In genomic region chr19:14556662-14557188, GRCh38 we compare ENCODE assay signal across 8 cellular contexts. TPM values are rescaled to one million over a fixed set of nuclear protein-coding genes. Genes with fewer than 3 reads are reported as not detected.
DNase-seq lines count a peak whose midpoint lies in the region; ATAC-seq and TF ChIP-seq lines count a peak whose summit lies in the region.

No MANE protein-coding gene starts in this region.

- no peaks in the 10 kb centered on the region for H3K9me3 Mint-ChIP-seq in activated naive CD4-positive, alpha-beta T cell treated with anti-CD3 and anti-CD28 coated beads, Interleukin-2, amount 10 ng/mL, durations not matched to agents 7 days and 5 days

- H3K27ac Mint-ChIP-seq in activated naive CD4-positive, alpha-beta T cell treated with anti-CD3 and anti-CD28 coated beads, Interleukin-2, amount 10 ng/mL, durations not matched to agents 7 days and 5 days: no peak overlapping the region

- DNase-seq in GM10248 (ENCODE audit: extremely low spot score) (peak; percentile 91), HT1080 (ENCODE audit: low read depth) (peak; percentile 71), SK-MEL-5 (ENCODE audit: low read depth, low spot score) (peak; percentile 68), globus pallidus (ENCODE audit: low spot score) (peak; percentile 89), ovary (peak; percentile 41 to 76 (median 65)), testis (peak; percentile 72)
- peak; percentile 76 for DNase-seq in activated naive CD4-positive, alpha-beta T cell treated with anti-CD3 and anti-CD28 coated beads, Interleukin-2, amount 10 ng/mL, durations not matched to agents 7 days and 5 days

- no peak overlapping the region for H3K4me3 ChIP-seq in ovary
- no peak overlapping the region for H3K4me3 ChIP-seq in testis

- H3K36me3 ChIP-seq in ovary (no peaks in the 10 kb centered on the region), testis (ENCODE audit: low read depth, missing control alignments) (no peaks in the 10 kb centered on the region)

- in situ Hi-C loops in SK-MEL-5 (cut with HindIII; ENCODE audit: low pct_unique_long_range_greater_than_20kb, low sequenced_read_pairs): no loop called here

- H3K36me3 Mint-ChIP-seq in activated naive CD4-positive, alpha-beta T cell treated with anti-CD3 and anti-CD28 coated beads, Interleukin-2, amount 10 ng/mL, durations not matched to agents 7 days and 5 days: peaks cover 5% of the 10 kb centered on the region

- H3K4me3 Mint-ChIP-seq in activated naive CD4-positive, alpha-beta T cell treated with anti-CD3 and anti-CD28 coated beads, Interleukin-2, amount 10 ng/mL, durations not matched to agents 7 days and 5 days: no peak overlapping the region

- intact Hi-C loops in ovary (cut with DNase I) (no loop called here), testis (cut with DNase I; ENCODE audit: low total_unique reads) (no loop called here)

- WGBS in ovary, 3 donors: 10 to 13% (median 13%) methylated on average over 18 of the region's 18 CpGs
- WGBS in testis, 2 donors: 30 to 76% methylated on average over 3 to 18 of the region's 18 CpGs

- no peak for ATAC-seq in GM18520 (IDR thresholded peaks at IDR 0.05; ENCODE audit: unreplicated experiment)

- POLR2A ChIA-PET in GM10248 (lab: Yijun Ruan, JAX): no interaction called here

- no peaks in the 10 kb centered on the region for H3K27me3 ChIP-seq in ovary
- no peaks in the 10 kb centered on the region for H3K27me3 ChIP-seq in testis

- TF ChIP-seq POLR2A in ovary (IDR thresholded peaks at IDR 0.05) (no peak), testis (IDR thresholded peaks at IDR 0.05) (no peak)

- CTCF ChIA-PET in GM10248 (lab: Yijun Ruan, JAX): interaction anchor here (0.6 to 6.5 kb wide), 31 partner anchors 10 to 230 kb away, joined by 3 to 73 read pairs (median 4); partner anchors contain the start of genes DNAJB1, NDUFB7, TECR and ZNF333
- CTCF ChIA-PET in activated naive CD4-positive, alpha-beta T cell treated with anti-CD3 and anti-CD28 coated beads, Interleukin-2, amount 10 ng/mL, durations not matched to agents 7 days and 5 days (lab: Charles Lee): interaction anchor here (0.7 to 4.9 kb wide), 16 partner anchors 8 to 1234 kb away, joined by 3 to 30 read pairs (median 7); partner anchors contain the start of gene NDUFB7

- H3K27ac ChIP-seq in ovary: no peak overlapping the region
- no peak overlapping the region for H3K27ac ChIP-seq in testis

- TF ChIP-seq CTCF in GM10248 (IDR thresholded peaks at IDR 0.05; ENCODE audit: control extremely low read depth, extremely low read depth, low read depth, missing control alignments): peak; percentile 91
- peak; percentile 65 to 82 (median 65) for TF ChIP-seq CTCF in ovary (IDR thresholded peaks at IDR 0.05)
- peak; percentile 62 to 92 (median 78) for TF ChIP-seq CTCF in testis (IDR thresholded peaks at IDR 0.05)

- no peak for TF ChIP-seq EP300 in ovary (IDR thresholded peaks at IDR 0.05)

- peaks cover 4% of the 10 kb centered on the region for H3K4me1 ChIP-seq in ovary (ENCODE audit: insufficient read depth)
- peaks cover 37% of the 10 kb centered on the region for H3K4me1 ChIP-seq in testis

- no peaks in the 10 kb centered on the region for H3K27me3 Mint-ChIP-seq in activated naive CD4-positive, alpha-beta T cell treated with anti-CD3 and anti-CD28 coated beads, Interleukin-2, amount 10 ng/mL, durations not matched to agents 7 days and 5 days

- H3K9me3 ChIP-seq in ovary (no peaks in the 10 kb centered on the region), testis (no peaks in the 10 kb centered on the region)

- H3K4me1 Mint-ChIP-seq in activated naive CD4-positive, alpha-beta T cell treated with anti-CD3 and anti-CD28 coated beads, Interleukin-2, amount 10 ng/mL, durations not matched to agents 7 days and 5 days: peaks cover 26% of the 10 kb centered on the region

RNA-seq across cellular contexts. Expression of gene NDUFB7, which starts 15.1 kb away (rescaled TPM):
- 284 and 475 TPM in 2 replicates for total RNA-seq in HT1080 (2014; rRNA removed; shearing (Covaris generic))
- 255 and 328 TPM in 2 replicates for polyA plus RNA-seq in HT1080 (2015; cell fraction: cytosol; rRNA removed)
- 101 and 106 TPM in 2 replicates for polyA plus RNA-seq in HT1080 (2015; cell fraction: nucleus; rRNA removed)
- total RNA-seq in SK-MEL-5 (2014; rRNA removed; shearing (Covaris generic)): 190 and 221 TPM in 2 replicates
- 236 and 402 TPM in 2 replicates for polyA plus RNA-seq in SK-MEL-5 (2015; cell fraction: cytosol; rRNA removed)
- 18.4 and 29.2 TPM in 2 replicates for polyA plus RNA-seq in SK-MEL-5 (2015; cell fraction: nucleus; rRNA removed)
- 100 to 1,000 TPM in 6 of 7 donors, 10 to 100 TPM in 1; 86.9 to 429 (median 143) TPM for total RNA-seq in ovary
- polyA plus RNA-seq in ovary: 100 to 1,000 TPM in 1 of 2 donors, not detected in 1; 317 TPM
- 100 to 1,000 TPM; 389 to 493 TPM for total RNA-seq in testis
- 259 TPM for polyA plus RNA-seq in testis (ENCODE audit: insufficient read depth, low read depth, low replicate concordance)

RNA-seq across cellular contexts. Expression of gene CLEC17A, which starts 26.2 kb away (rescaled TPM):
- total RNA-seq in HT1080 (2014; rRNA removed; shearing (Covaris generic)): not detected in 2 replicates
- not detected in 2 replicates for polyA plus RNA-seq in HT1080 (2015; cell fraction: cytosol; rRNA removed)
- not detected in 2 replicates for polyA plus RNA-seq in HT1080 (2015; cell fraction: nucleus; rRNA removed)
- 0.26 TPM in 1 of 2 replicates, not detected in the other for total RNA-seq in SK-MEL-5 (2014; rRNA removed; shearing (Covaris generic))
- polyA plus RNA-seq in SK-MEL-5 (2015; cell fraction: cytosol; rRNA removed): 0.25 and 0.37 TPM in 2 replicates
- polyA plus RNA-seq in SK-MEL-5 (2015; cell fraction: nucleus; rRNA removed): 0.24 TPM in 1 of 2 replicates, not detected in the other
- total RNA-seq in ovary: under 1 TPM in 2 of 7 donors, not detected in 5; 0.20 TPM
- under 1 TPM in 1 of 2 donors, not detected in 1; 0.12 TPM for polyA plus RNA-seq in ovary
- 1 to 10 TPM in 1 of 2 donors, under 1 TPM in 1; 0.56 to 1.3 TPM for total RNA-seq in testis
- polyA plus RNA-seq in testis (ENCODE audit: insufficient read depth, low read depth, low replicate concordance): 1.4 TPM

RNA-seq across cellular contexts. Expression of gene TECR, which starts 27.3 kb away (rescaled TPM):
- total RNA-seq in HT1080 (2014; rRNA removed; shearing (Covaris generic)): 97.1 and 144 TPM in 2 replicates
- polyA plus RNA-seq in HT1080 (2015; cell fraction: cytosol; rRNA removed): 137 and 155 TPM in 2 replicates
- polyA plus RNA-seq in HT1080 (2015; cell fraction: nucleus; rRNA removed): 170 and 179 TPM in 2 replicates
- total RNA-seq in SK-MEL-5 (2014; rRNA removed; shearing (Covaris generic)): 62.8 and 90.9 TPM in 2 replicates
- 193 and 205 TPM in 2 replicates for polyA plus RNA-seq in SK-MEL-5 (2015; cell fraction: cytosol; rRNA removed)
- 131 and 158 TPM in 2 replicates for polyA plus RNA-seq in SK-MEL-5 (2015; cell fraction: nucleus; rRNA removed)
- total RNA-seq in ovary (100 to 1,000 TPM in 2 of 7 donors, 10 to 100 TPM in 5; 22.3 to 115 (median 78.2) TPM), testis (100 to 1,000 TPM; 164 to 192 TPM)
- polyA plus RNA-seq in ovary (10 to 100 TPM; 92.4 to 97.4 TPM), testis (ENCODE audit: insufficient read depth, low read depth, low replicate concordance) (418 TPM)

RNA-seq across cellular contexts. Expression of gene DNAJB1, which starts 38.5 kb away (rescaled TPM):
- 105 and 126 TPM in 2 replicates for total RNA-seq in HT1080 (2014; rRNA removed; shearing (Covaris generic))
- 101 and 113 TPM in 2 replicates for polyA plus RNA-seq in HT1080 (2015; cell fraction: cytosol; rRNA removed)
- 74.4 and 77.8 TPM in 2 replicates for polyA plus RNA-seq in HT1080 (2015; cell fraction: nucleus; rRNA removed)
- total RNA-seq in SK-MEL-5 (2014; rRNA removed; shearing (Covaris generic)): 96.8 and 105 TPM in 2 replicates
- polyA plus RNA-seq in SK-MEL-5 (2015; cell fraction: cytosol; rRNA removed): 124 and 131 TPM in 2 replicates
- polyA plus RNA-seq in SK-MEL-5 (2015; cell fraction: nucleus; rRNA removed): 30.4 and 32.4 TPM in 2 replicates
- total RNA-seq in ovary (100 to 1,000 TPM in 3 of 7 donors, 10 to 100 TPM in 4; 53.7 to 151 (median 75.1) TPM), testis (100 to 1,000 TPM; 185 to 245 TPM)
- polyA plus RNA-seq in ovary (100 to 1,000 TPM in 1 of 2 donors, 10 to 100 TPM in 1; 52.4 to 123 TPM), testis (ENCODE audit: insufficient read depth, low read depth, low replicate concordance) (386 TPM)
